ENCODE assay signal across 9 cellular contexts in the genomic region with DNA sequence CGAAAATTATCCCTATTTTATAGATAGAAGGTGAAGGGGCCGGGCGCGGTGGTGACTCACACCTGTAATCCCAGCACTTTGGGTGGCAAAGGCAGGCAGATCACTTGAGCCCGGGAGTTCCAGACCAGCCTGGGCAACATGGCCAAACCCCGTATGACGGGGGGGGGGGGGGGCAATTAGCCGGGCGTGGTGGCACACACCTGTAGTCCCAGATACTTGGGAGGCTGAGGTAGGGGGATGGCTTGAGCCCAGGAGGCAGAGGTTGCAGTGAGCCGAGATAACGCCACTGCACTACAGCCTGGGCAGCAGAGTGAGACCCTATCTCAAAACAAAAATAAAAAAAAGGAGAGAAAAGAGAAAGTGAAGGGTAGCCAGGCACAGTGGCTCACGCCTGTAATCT. TPM values are rescaled to one million over a fixed set of nuclear protein-coding genes. Genes with fewer than 3 reads are reported as not detected.
DNase-seq lines count a peak whose midpoint lies in the region; ATAC-seq and TF ChIP-seq lines count a peak whose summit lies in the region.
"Had no signal": no experiment of that assay in that cellular context is flagged by ENCODE, and none has a peak within 500 bp of the region (broad histone marks: within the 10 kb centered on the region; RNA-seq: fewer than 3 reads in every experiment).

No MANE protein-coding gene starts in this region.

- peaks cover 15% of the 10 kb centered on the region for H3K36me3 Mint-ChIP-seq in activated CD4-positive, alpha-beta T cell treated with anti-CD3 and anti-CD28 coated beads for 36 hours (ENCODE audit: low read depth)
- H3K36me3 Mint-ChIP-seq in activated CD4-positive, alpha-beta memory T cell treated with anti-CD3 and anti-CD28 coated beads for 36 hours: peaks cover 2% of the 10 kb centered on the region
- no peaks in the 10 kb centered on the region for H3K36me3 Mint-ChIP-seq in glutamatergic neuron (ENCODE audit: unreplicated experiment)
- peaks cover 6% of the 10 kb centered on the region for H3K36me3 Mint-ChIP-seq in stimulated activated memory B cell treated with anti-CD40 and anti-IgM and Interleukin-4, amounts not matched to agents 10 μg/mL and 1 μg/mL and 100 μg/mL, for 72 hours

- no peak for DNase-seq in activated CD4-positive, alpha-beta T cell treated with anti-CD3 and anti-CD28 coated beads for 36 hours
- DNase-seq in activated CD4-positive, alpha-beta T cell treated with anti-CD3 and anti-CD28 coated beads, Interleukin-2, amount 50 U/mL, for 48 hours: no peak
- no peak for DNase-seq in activated CD4-positive, alpha-beta memory T cell treated with anti-CD3 and anti-CD28 coated beads for 36 hours
- DNase-seq in glutamatergic neuron (no peak), HEK293T (ENCODE audit: extremely low spot score) (no peak), cerebellar nuclear complex (lab: John Stamatoyannopoulos, UW) (no peak)
- DNase-seq: NCI-H2081 had no signal

- ATAC-seq in activated CD4-positive, alpha-beta T cell treated with anti-CD3 and anti-CD28 coated beads for 36 hours: no peak
- ATAC-seq in stimulated activated memory B cell treated with anti-CD40 and anti-IgM and Interleukin-4, amounts not matched to agents 10 μg/mL and 1 μg/mL and 100 μg/mL, for 72 hours: no peak
- no peak for ATAC-seq in HG03139 (IDR thresholded peaks at IDR 0.05; ENCODE audit: unreplicated experiment)

- no peak for TF ChIP-seq CTCF in glutamatergic neuron (IDR thresholded peaks at IDR 0.05; ENCODE audit: partially characterized antibody, unreplicated experiment)

- H3K27me3 Mint-ChIP-seq in activated CD4-positive, alpha-beta T cell treated with anti-CD3 and anti-CD28 coated beads for 36 hours: no peaks in the 10 kb centered on the region
- H3K27me3 Mint-ChIP-seq in activated CD4-positive, alpha-beta memory T cell treated with anti-CD3 and anti-CD28 coated beads for 36 hours: no peaks in the 10 kb centered on the region
- peaks cover 2% of the 10 kb centered on the region for H3K27me3 Mint-ChIP-seq in glutamatergic neuron (ENCODE audit: unreplicated experiment)
- no peaks in the 10 kb centered on the region for H3K27me3 Mint-ChIP-seq in stimulated activated memory B cell treated with anti-CD40 and anti-IgM and Interleukin-4, amounts not matched to agents 10 μg/mL and 1 μg/mL and 100 μg/mL, for 72 hours

- intact Hi-C loops in activated CD4-positive, alpha-beta T cell treated with anti-CD3 and anti-CD28 coated beads for 36 hours (cut with DNase I, micrococcal nuclease): loop anchor here in 1 of 2 experiments (5.0 to 10.0 kb wide), 2 partner anchors 548 to 799 kb away; partner anchors contain the start of genes PIAS1 and SMAD6
- intact Hi-C loops in activated CD4-positive, alpha-beta memory T cell treated with anti-CD3 and anti-CD28 coated beads for 36 hours (cut with micrococcal nuclease): no loop called here

- POLR2A ChIA-PET in activated CD4-positive, alpha-beta T cell treated with anti-CD3 and anti-CD28 coated beads for 36 hours (lab: Charles Lee): interaction anchor here (1.0 kb wide), 1 partner anchor 588 kb away, joined by 3 read pairs; no protein-coding TSS in a partner anchor
- POLR2A ChIA-PET in activated CD4-positive, alpha-beta memory T cell treated with anti-CD3 and anti-CD28 coated beads for 36 hours (lab: Charles Lee): interaction anchor here (1.8 kb wide), 2 partner anchors 12 to 152 kb away, joined by 6 to 14 read pairs; no protein-coding TSS in a partner anchor
- POLR2A ChIA-PET in HEK293T (lab: Yijun Ruan, JAX): interaction anchor here (1.8 kb wide), 1 partner anchor 10 kb away, joined by 3 read pairs; no protein-coding TSS in a partner anchor

- peak overlapping the region; percentile 99 for H3K27ac Mint-ChIP-seq in activated CD4-positive, alpha-beta T cell treated with anti-CD3 and anti-CD28 coated beads for 36 hours
- peak overlapping the region; percentile 97 for H3K27ac Mint-ChIP-seq in activated CD4-positive, alpha-beta memory T cell treated with anti-CD3 and anti-CD28 coated beads for 36 hours
- H3K27ac Mint-ChIP-seq in glutamatergic neuron (ENCODE audit: unreplicated experiment): peak overlapping the region; percentile 66
- H3K27ac Mint-ChIP-seq in stimulated activated memory B cell treated with anti-CD40 and anti-IgM and Interleukin-4, amounts not matched to agents 10 μg/mL and 1 μg/mL and 100 μg/mL, for 72 hours: peak overlapping the region; percentile 92

- CTCF ChIA-PET in activated CD4-positive, alpha-beta T cell treated with anti-CD3 and anti-CD28 coated beads for 36 hours (lab: Charles Lee): interaction anchor here (1.8 kb wide), 1 partner anchor 306 kb away, joined by 6 read pairs; no protein-coding TSS in a partner anchor
- CTCF ChIA-PET in activated CD4-positive, alpha-beta memory T cell treated with anti-CD3 and anti-CD28 coated beads for 36 hours (lab: Charles Lee): interaction anchor here (1.7 kb wide), 2 partner anchors 12 to 307 kb away, joined by 8 to 11 read pairs; no protein-coding TSS in a partner anchor
- CTCF ChIA-PET in HEK293T (lab: Yijun Ruan, JAX): no interaction called here

- peaks cover 2% of the 10 kb centered on the region for H3K9me3 Mint-ChIP-seq in activated CD4-positive, alpha-beta T cell treated with anti-CD3 and anti-CD28 coated beads for 36 hours (ENCODE audit: low read depth)
- no peaks in the 10 kb centered on the region for H3K9me3 Mint-ChIP-seq in activated CD4-positive, alpha-beta memory T cell treated with anti-CD3 and anti-CD28 coated beads for 36 hours
- no peaks in the 10 kb centered on the region for H3K9me3 Mint-ChIP-seq in glutamatergic neuron (ENCODE audit: unreplicated experiment)
- H3K9me3 Mint-ChIP-seq in stimulated activated memory B cell treated with anti-CD40 and anti-IgM and Interleukin-4, amounts not matched to agents 10 μg/mL and 1 μg/mL and 100 μg/mL, for 72 hours: no peaks in the 10 kb centered on the region

- peaks cover 46% of the 10 kb centered on the region for H3K4me1 Mint-ChIP-seq in activated CD4-positive, alpha-beta T cell treated with anti-CD3 and anti-CD28 coated beads for 36 hours
- H3K4me1 Mint-ChIP-seq in activated CD4-positive, alpha-beta memory T cell treated with anti-CD3 and anti-CD28 coated beads for 36 hours (ENCODE audit: low read depth): peaks cover 50% of the 10 kb centered on the region
- H3K4me1 Mint-ChIP-seq in glutamatergic neuron (ENCODE audit: low read depth, unreplicated experiment): no peaks in the 10 kb centered on the region
- H3K4me1 Mint-ChIP-seq in stimulated activated memory B cell treated with anti-CD40 and anti-IgM and Interleukin-4, amounts not matched to agents 10 μg/mL and 1 μg/mL and 100 μg/mL, for 72 hours: peaks cover 52% of the 10 kb centered on the region

- peak overlapping the region; percentile 100 for H3K4me3 Mint-ChIP-seq in activated CD4-positive, alpha-beta T cell treated with anti-CD3 and anti-CD28 coated beads for 36 hours
- H3K4me3 Mint-ChIP-seq in activated CD4-positive, alpha-beta memory T cell treated with anti-CD3 and anti-CD28 coated beads for 36 hours: peak overlapping the region; percentile 99
- H3K4me3 Mint-ChIP-seq in glutamatergic neuron (ENCODE audit: unreplicated experiment): peak overlapping the region; percentile 96
- peak overlapping the region; percentile 95 for H3K4me3 Mint-ChIP-seq in stimulated activated memory B cell treated with anti-CD40 and anti-IgM and Interleukin-4, amounts not matched to agents 10 μg/mL and 1 μg/mL and 100 μg/mL, for 72 hours

TF ChIP-seq in HEK293T, 16 proteins besides CTCF, POLR2A, EP300 and RAD21:
- TF ChIP-seq LEF1 (IDR thresholded peaks at IDR 0.05; ENCODE audit: borderline replicate concordance) (no peak), BHLHE40 (IDR thresholded peaks at IDR 0.05; ENCODE audit: borderline replicate concordance) (no peak), FOXM1 (IDR thresholded peaks at IDR 0.05; ENCODE audit: borderline replicate concordance) (no peak), TARDBP (IDR thresholded peaks at IDR 0.05) (no peak), FOXA1 (IDR thresholded peaks at IDR 0.05) (no peak)

RNA-seq across cellular contexts. Expression of gene AAGAB, which starts 1.4 kb away (rescaled TPM):
- 10 to 100 TPM; 43.9 to 48.6 TPM for total RNA-seq in activated CD4-positive, alpha-beta T cell treated with anti-CD3 and anti-CD28 coated beads for 36 hours
- total RNA-seq in activated CD4-positive, alpha-beta memory T cell treated with anti-CD3 and anti-CD28 coated beads for 36 hours: 10 to 100 TPM; 52.3 to 57.0 TPM
- total RNA-seq in glutamatergic neuron (ENCODE audit: unreplicated experiment): 39.9 TPM

RNA-seq across cellular contexts. Expression of gene IQCH, which starts 1.5 kb away (rescaled TPM):
- 1 to 10 TPM; 1.8 to 2.1 TPM for total RNA-seq in activated CD4-positive, alpha-beta T cell treated with anti-CD3 and anti-CD28 coated beads for 36 hours
- 1 to 10 TPM; 1.6 to 2.8 TPM for total RNA-seq in activated CD4-positive, alpha-beta memory T cell treated with anti-CD3 and anti-CD28 coated beads for 36 hours
- total RNA-seq in glutamatergic neuron (ENCODE audit: unreplicated experiment): 4.5 TPM
